Comparison of ENCODE assay signal across 8 cellular contexts in the genomic region with DNA sequence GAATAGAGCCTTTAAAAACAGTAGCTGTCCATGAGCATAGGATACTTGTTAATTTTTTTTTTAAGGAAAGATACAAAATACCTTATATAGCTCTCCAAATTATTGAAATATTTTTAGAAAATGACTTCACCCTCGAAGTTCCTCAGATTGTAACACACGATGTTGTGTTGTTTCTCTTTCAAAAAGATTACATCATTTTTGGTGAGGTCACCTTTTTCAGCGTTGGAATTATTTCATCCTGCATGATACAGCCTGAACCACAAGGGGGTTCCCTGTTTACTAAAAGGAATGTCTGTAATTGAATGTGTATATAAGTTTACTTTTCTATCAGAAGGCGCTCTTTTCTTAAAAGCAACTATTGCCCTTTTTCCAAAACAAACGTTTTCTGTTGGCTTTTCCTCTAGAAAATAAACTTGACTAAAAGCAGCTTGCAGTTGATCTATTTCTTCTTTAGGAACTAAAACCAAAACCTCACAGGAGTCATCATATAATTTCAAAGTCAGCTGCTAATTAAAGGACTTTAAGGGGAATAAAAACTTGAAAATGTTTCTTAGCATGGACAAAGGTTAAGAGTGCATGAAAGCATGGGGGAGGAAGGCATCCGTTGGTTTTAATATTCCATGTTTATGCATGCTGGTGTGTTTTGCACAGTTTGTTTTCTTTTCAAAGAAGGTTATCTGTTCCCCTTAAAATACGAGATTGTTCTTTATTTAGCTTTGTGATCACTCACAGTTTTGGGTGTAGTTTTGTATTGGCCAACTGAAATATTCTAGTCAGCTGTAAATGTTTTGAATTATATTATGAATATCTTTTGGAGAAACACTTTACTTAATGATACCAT. TPM values are rescaled to one million over a fixed set of nuclear protein-coding genes. Genes with fewer than 3 reads are reported as not detected.
A peak's percentile ranks its signal among the peaks of the same experiment; 100 is the strongest.
DNase-seq lines count a peak whose midpoint lies in the region; ATAC-seq, FAIRE-seq and TF ChIP-seq lines count a peak whose summit lies in the region.

No MANE protein-coding gene starts in this region.

- DNase-seq in AG09309 (ENCODE audit: low read depth), result peak; percentile 78
- peak; percentile 12 for DNase-seq in NCI-H2227 treated with DMSO at 0.1 percent for 48 hours (lab: John Stamatoyannopoulos, UW)
- peak; percentile 89 for DNase-seq in brain microvascular endothelial cell
- peak; percentile 52 for DNase-seq in keratinocyte (ENCODE audit: low read depth, low spot score)
- DNase-seq in stomach, result no peak
- DNase-seq in activated CD4-positive, CD25-positive, alpha-beta regulatory T cell treated with anti-CD3 and anti-CD28 coated beads, Interleukin-2, amount 50 U/mL, for 72 hours, result no peak

- FAIRE-seq in keratinocyte (lab: Jason Lieb, UNC), result peak; percentile 74

- intact Hi-C loops in stomach (cut with DNase I; ENCODE audit: low total_unique reads), result no loop called here

- no peak overlapping the region for H2AFZ ChIP-seq in keratinocyte (ENCODE audit: control insufficient read depth, low read length)

- H3K4me1 ChIP-seq in keratinocyte (ENCODE audit: control insufficient read depth, extremely low read depth, insufficient read depth, low read length), result peaks cover 33% of the 10 kb centered on the region
- H3K4me1 ChIP-seq in stomach, result peaks cover 13 to 46% (median 25%) of the 10 kb centered on the region in 4 donors

- no peak overlapping the region for H3K4me3 ChIP-seq in AG09309 (ENCODE audit: control insufficient read depth, low read depth, low read length)
- no peak overlapping the region for H3K4me3 ChIP-seq in brain microvascular endothelial cell (ENCODE audit: low read depth, low read length)
- peak overlapping the region in 2 of 3 experiments; percentile 26 to 27 for H3K4me3 ChIP-seq in keratinocyte (ENCODE audit: control insufficient read depth in 2 of 3, extremely low read depth in 1 of 3, insufficient read depth in 2 of 3, low read depth in 1 of 3, low read length in 3 of 3)
- H3K4me3 ChIP-seq in stomach, result no peak overlapping the region

- in situ Hi-C loops in brain microvascular endothelial cell (cut with HindIII; ENCODE audit: low pct_ligation_motif_present, low sequenced_read_pairs), result loop anchor here (25.0 kb wide), 1 partner anchor 417 kb away; no protein-coding TSS in a partner anchor

- H3K27me3 ChIP-seq in brain microvascular endothelial cell (replicated peaks), result no peaks in the 10 kb centered on the region
- no peaks in the 10 kb centered on the region for H3K27me3 ChIP-seq in keratinocyte (ENCODE audit: control insufficient read depth, extremely low read depth, insufficient read depth, low read length)
- H3K27me3 ChIP-seq in stomach, result no peaks in the 10 kb centered on the region

- dilution Hi-C loops in keratinocyte (cut with MboI; ENCODE audit: extremely low pct_ligation_motif_present, low sequenced_read_pairs), result no loop called here

- ATAC-seq in HG02870 (IDR thresholded peaks at IDR 0.05; ENCODE audit: unreplicated experiment), result peak; percentile 34

- no peak for TF ChIP-seq EP300 in stomach (IDR thresholded peaks at IDR 0.05)

- H3K36me3 ChIP-seq in brain microvascular endothelial cell (replicated peaks) (no peaks in the 10 kb centered on the region), keratinocyte (ENCODE audit: control insufficient read depth in 2 of 2, extremely low read depth in 1 of 2, insufficient read depth in 2 of 2, low read length in 2 of 2) (no peaks in the 10 kb centered on the region), stomach (no peaks in the 10 kb centered on the region)

- WGBS in stomach, 5 donors, result 6 to 15% (median 7%) methylated on average over 7 of the region's 7 CpGs

- peak overlapping the region; percentile 70 for H3K9ac ChIP-seq in keratinocyte (ENCODE audit: control insufficient read depth, extremely low read depth, insufficient read depth, low read length)

- H3K9me3 ChIP-seq in keratinocyte (ENCODE audit: control insufficient read depth, low read depth, low read length), result no peaks in the 10 kb centered on the region
- H3K9me3 ChIP-seq in stomach, result no peaks in the 10 kb centered on the region

- H4K20me1 ChIP-seq in keratinocyte (ENCODE audit: control insufficient read depth, extremely low read depth, insufficient read depth, low read length), result no peaks in the 10 kb centered on the region

- H3K27ac ChIP-seq in brain microvascular endothelial cell (peak overlapping the region; percentile 78), keratinocyte (ENCODE audit: control insufficient read depth, insufficient read depth, low read length) (peak overlapping the region; percentile 82), stomach (peak overlapping the region in 4 of 5 donors; percentile 72 to 85 (median 80))

- no peaks in the 10 kb centered on the region for H3K79me2 ChIP-seq in keratinocyte (ENCODE audit: control insufficient read depth, insufficient read depth, low read length)

- peak; percentile 63 for TF ChIP-seq CTCF in AG09309 (IDR thresholded peaks at IDR 0.05; ENCODE audit: control insufficient read depth, insufficient read depth, low read depth, low read length, missing control alignments)
- peak; percentile 40 for TF ChIP-seq CTCF in GM12873 (IDR thresholded peaks at IDR 0.05; ENCODE audit: insufficient read depth, low read depth, low read length, missing control alignments)
- TF ChIP-seq CTCF in brain microvascular endothelial cell (IDR thresholded peaks at IDR 0.05; ENCODE audit: low read depth, low read length, missing control alignments), result peak; percentile 65
- peak in 2 of 3 experiments; percentile 39 to 58 for TF ChIP-seq CTCF in keratinocyte (optimal IDR thresholded peaks at IDR 0.05 in 1 of 3, IDR thresholded peaks at IDR 0.05 in 1 of 3, conservative IDR thresholded peaks at IDR 0.05 in 1 of 3; ENCODE audit: extremely low read depth in 1 of 3, insufficient read depth in 2 of 3, low read length in 3 of 3)
- TF ChIP-seq CTCF in stomach (IDR thresholded peaks at IDR 0.05), result peak in 5 of 7 experiments; percentile 50 to 66 (median 62)

- H3K9me1 ChIP-seq in keratinocyte (ENCODE audit: control insufficient read depth, extremely low read depth, insufficient read depth, low read length), result no peaks in the 10 kb centered on the region

- no peak for TF ChIP-seq POLR2A in stomach (IDR thresholded peaks at IDR 0.05)

- peak overlapping the region; percentile 77 for H3K4me2 ChIP-seq in keratinocyte (ENCODE audit: control insufficient read depth, extremely low read depth, insufficient read depth, low read depth, low read length)

RNA-seq across cellular contexts. Expression of a gene that starts 29.4 kb away (rescaled TPM):
- 7.3 to 8.9 TPM (median 8.5 TPM) in 3 replicates for polyA plus RNA-seq in keratinocyte
- 1.6 TPM for polyA plus RNA-seq in keratinocyte (2011; ENCODE audit: low read depth)
- polyA plus RNA-seq in keratinocyte (2011; cell fraction: cytosol; rRNA removed), result 3.8 and 5.5 TPM in 2 replicates
- polyA plus RNA-seq in keratinocyte (2011; cell fraction: nucleus; rRNA removed), result 21.3 and 23.2 TPM in 2 replicates
- polyA plus RNA-seq in keratinocyte (2012; ENCODE audit: low replicate concordance), result 6.8 and 7.0 TPM in 2 replicates
- polyA minus RNA-seq in keratinocyte, result 4.5 to 5.8 TPM (median 5.1 TPM) in 3 replicates
- 5.9 TPM for polyA minus RNA-seq in keratinocyte (2011; cell fraction: cytosol; rRNA and poly(A)+ RNA removed)
- polyA minus RNA-seq in keratinocyte (2011; cell fraction: nucleus; rRNA and poly(A)+ RNA removed), result 4.5 and 8.4 TPM in 2 replicates
- 100 to 1,000 TPM in 1 of 5 donors, 10 to 100 TPM in 3, 1 to 10 TPM in 1; 4.2 to 106 (median 21.1) TPM for total RNA-seq in stomach
- polyA plus RNA-seq in stomach, result 1 to 10 TPM; 5.0 to 5.8 (median 5.1) TPM

Comparison
In these comparisons a context has a peak if more than half of its experiments do, and no peak if none do; other contexts are left out.
1. DNase-seq: peak in AG09309 (single experiment), NCI-H2227 treated with DMSO at 0.1 percent for 48 hours (single experiment), brain microvascular endothelial cell (single experiment) and keratinocyte (single experiment); none in stomach (single experiment) and activated CD4-positive, CD25-positive, alpha-beta regulatory T cell treated with anti-CD3 and anti-CD28 coated beads, Interleukin-2, amount 50 U/mL, for 72 hours (single experiment).
2. H3K4me3 ChIP-seq: peak in keratinocyte (2 of 3); none in AG09309 (single experiment), brain microvascular endothelial cell (single experiment) and stomach (0 of 4).
3. Peak in every context shown above with its lines, with median percentiles within 50 percentile points of each other: CTCF ChIP-seq and H3K27ac ChIP-seq.